23 cellular contexts compared by ENCODE assay signal in genomic region chr4:148073349-148073748, GRCh38.
"Had no signal": no experiment of that assay in that cellular context is flagged by ENCODE, and none has a peak within 500 bp of the region (broad histone marks: within the 10 kb centered on the region; RNA-seq: fewer than 3 reads in every experiment).

No MANE protein-coding gene starts in this region.

- H3K36me3 ChIP-seq: MG63 had no signal

- H3K27me3 ChIP-seq: MG63, SJCRH30 had no signal

- H3K4me3 ChIP-seq: MG63, SJCRH30 had no signal

- DNase-seq: IMR-90, Karpas-422, KG1, MG63, NCI-H1092, NCI-H1105 treated with DMSO at 0.1 percent for 48 hours, NCI-H1417 treated with DMSO at 0.1 percent for 48 hours, NCI-H146, NCI-H1694 treated with DMSO at 0.1 percent for 48 hours, NCI-H1930, NCI-H2081, NCI-H2171, NCI-H226, NCI-H446, NCI-H510A, NCI-H524 treated with DMSO at 0.1 percent for 48 hours, NCI-H69, NCI-H774, SHP77 treated with DMSO at 0.1 percent for 48 hours, SJCRH30 had no signal

- H3K27ac ChIP-seq: RWPE1, SJCRH30 had no signal

- ATAC-seq: HepG2, SK-N-SH treated with all-trans-retinoic acid at 6 μM for 48 hours had no signal

- H3K9me3 ChIP-seq: MG63, SJCRH30 had no signal
